8 cellular contexts compared by ENCODE assay signal in genomic region chr7:135889823-135890222, GRCh38.
"Had no signal": no experiment of that assay in that cellular context is flagged by ENCODE, and none has a peak within 500 bp of the region (broad histone marks: within the 10 kb centered on the region; RNA-seq: fewer than 3 reads in every experiment).

No MANE protein-coding gene starts in this region.

- H3K4me3 ChIP-seq: GM23338 had no signal

- FAIRE-seq: H1, H54, HepG2 had no signal

- DNase-seq: H9, HCEC 1CT had no signal

- H3K4me1 Mint-ChIP-seq: GM23338, H9 had no signal

- H3K4me3 Mint-ChIP-seq: GM23338, H9, IgD-negative memory B cell had no signal

- ATAC-seq: GM23338, HepG2 had no signal

- H3K9me3 Mint-ChIP-seq: GM23338, H9 had no signal

- H2AFZ ChIP-seq: GM23338 had no signal

- H3K4me2 ChIP-seq: GM23338 had no signal

- H3K27ac ChIP-seq: HL-60 had no signal

- H3K27ac Mint-ChIP-seq: GM23338, H9, IgD-negative memory B cell had no signal
